In the genomic region with DNA sequence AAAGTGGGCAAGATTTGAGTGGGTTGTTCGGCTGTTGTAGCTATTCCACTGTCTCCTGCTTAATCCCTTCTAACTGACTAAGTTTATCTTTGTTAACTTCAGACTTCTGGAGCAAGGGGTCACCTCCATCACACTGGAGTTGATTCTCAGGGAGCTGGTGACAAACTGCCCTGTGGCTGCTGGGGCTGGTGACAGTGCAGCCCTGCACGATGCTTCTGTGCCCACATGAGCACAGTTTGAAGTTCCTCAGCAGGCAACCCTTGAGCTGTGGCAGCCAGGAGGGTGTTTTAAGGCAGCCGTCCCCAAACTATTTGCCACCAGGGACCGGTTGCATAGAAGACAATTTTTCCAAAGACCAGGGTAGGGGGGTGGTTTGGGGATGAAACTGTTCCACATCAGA, we compare ENCODE assay signal across 1 cellular context.
TF ChIP-seq lines count a peak whose summit lies in the region.

No MANE protein-coding gene starts in this region.

TF ChIP-seq in HCT116, 20 proteins besides CTCF, POLR2A, EP300 and RAD21:
- no peak for TF ChIP-seq REST (IDR thresholded peaks at IDR 0.05; ENCODE audit: low read depth)
- TF ChIP-seq ZFX (IDR thresholded peaks at IDR 0.05), result no peak
- TF ChIP-seq, protein P1, sequence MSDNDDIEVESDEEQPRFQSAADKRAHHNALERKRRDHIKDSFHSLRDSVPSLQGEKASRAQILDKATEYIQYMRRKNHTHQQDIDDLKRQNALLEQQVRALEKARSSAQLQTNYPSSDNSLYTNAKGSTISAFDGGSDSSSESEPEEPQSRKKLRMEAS (IDR thresholded peaks at IDR 0.05), result no peak
- no peak for TF ChIP-seq EZH2phosphoT487 (IDR thresholded peaks at IDR 0.05; ENCODE audit: borderline replicate concordance)
